In genomic region chr17:80478487-80479245, GRCh38 we compare ENCODE assay signal across 10 cellular contexts. TPM values are rescaled to one million over a fixed set of nuclear protein-coding genes. Genes with fewer than 3 reads are reported as not detected.
DNase-seq lines count a peak whose midpoint lies in the region; ATAC-seq and TF ChIP-seq lines count a peak whose summit lies in the region.
"Had no signal": no experiment of that assay in that cellular context is flagged by ENCODE, and none has a peak within 500 bp of the region (broad histone marks: within the 10 kb centered on the region; RNA-seq: fewer than 3 reads in every experiment).

No MANE protein-coding gene starts in this region.

- H3K79me2 ChIP-seq in parathyroid adenoma = no peaks in the 10 kb centered on the region

- H3K4me1 ChIP-seq in BLaER1 = peaks cover 80% of the 10 kb centered on the region
- no peaks in the 10 kb centered on the region for H3K4me1 ChIP-seq in parathyroid adenoma

- H3K9me3 ChIP-seq in BLaER1 = no peaks in the 10 kb centered on the region
- no peaks in the 10 kb centered on the region for H3K9me3 ChIP-seq in parathyroid adenoma (ENCODE audit: control insufficient read depth, low read length)

- H3K27ac Mint-ChIP-seq in IgD-negative memory B cell = no peak overlapping the region

- H3K27me3 ChIP-seq in BLaER1 = peaks cover 90% of the 10 kb centered on the region
- H3K27me3 ChIP-seq in parathyroid adenoma (ENCODE audit: control insufficient read depth, insufficient read depth, low read length) = peaks cover 23% of the 10 kb centered on the region

- H3K36me3 ChIP-seq in BLaER1 (no peaks in the 10 kb centered on the region), parathyroid adenoma (ENCODE audit: control insufficient read depth, insufficient read depth, low read length) (no peaks in the 10 kb centered on the region)

- DNase-seq in foreskin fibroblast = no peak
- no peak for DNase-seq in EL
- DNase-seq in AML-193 (lab: John Stamatoyannopoulos, UW) = no peak
- DNase-seq in NCI-H128 (lab: John Stamatoyannopoulos, UW; ENCODE audit: unreplicated experiment) = no peak

- peak overlapping the region; percentile 34 to 88 (median 67) for H3K4me3 Mint-ChIP-seq in IgD-negative memory B cell

- no peaks in the 10 kb centered on the region for H3K36me3 Mint-ChIP-seq in IgD-negative memory B cell

- peak overlapping the region; percentile 33 for H2AFZ ChIP-seq in parathyroid adenoma

- H3K4me2 ChIP-seq in BLaER1 (peak overlapping the region; percentile 86; the same call in 1 of the 2 replicates), parathyroid adenoma (ENCODE audit: low read length) (no peak overlapping the region)

- H3K9me3 Mint-ChIP-seq in IgD-negative memory B cell = no peaks in the 10 kb centered on the region

- H3K27ac ChIP-seq in BLaER1 (no peak overlapping the region), parathyroid adenoma (no peak overlapping the region)

- peaks cover 6 to 10% (median 6%) of the 10 kb centered on the region in 3 donors for H3K4me1 Mint-ChIP-seq in IgD-negative memory B cell

- no peak overlapping the region for H3K9ac ChIP-seq in BLaER1
- no peak overlapping the region for H3K9ac ChIP-seq in parathyroid adenoma

- H3K4me3 ChIP-seq in BLaER1 = peak overlapping the region; percentile 38; the same call in 1 of the 2 replicates
- H3K4me3 ChIP-seq in foreskin fibroblast (ENCODE audit: low read depth in 1 of 2, low read length in 2 of 2) = peak overlapping the region; percentile 32 to 33
- H3K4me3 ChIP-seq in parathyroid adenoma (ENCODE audit: low read depth, low read length) = no peak overlapping the region
- H3K4me3 ChIP-seq: K562 had no signal

- peaks cover 54% of the 10 kb centered on the region for H4K20me1 ChIP-seq in BLaER1

- TF ChIP-seq CTCF in foreskin fibroblast (IDR thresholded peaks at IDR 0.05; ENCODE audit: low read depth, low read length) = no peak
- no peak for TF ChIP-seq CTCF in parathyroid adenoma (IDR thresholded peaks at IDR 0.05)

- no peak for ATAC-seq in HG03460 (IDR thresholded peaks at IDR 0.05; ENCODE audit: unreplicated experiment)

- H3K27me3 Mint-ChIP-seq in IgD-negative memory B cell = peaks cover 51% of the 10 kb centered on the region

RNA-seq across cellular contexts. Expression of gene NPTX1, which starts 2.3 kb away (rescaled TPM):
- not detected for polyA plus RNA-seq in IgD-negative memory B cell
- polyA plus RNA-seq: K562, liver had no signal
